In the genomic region with DNA sequence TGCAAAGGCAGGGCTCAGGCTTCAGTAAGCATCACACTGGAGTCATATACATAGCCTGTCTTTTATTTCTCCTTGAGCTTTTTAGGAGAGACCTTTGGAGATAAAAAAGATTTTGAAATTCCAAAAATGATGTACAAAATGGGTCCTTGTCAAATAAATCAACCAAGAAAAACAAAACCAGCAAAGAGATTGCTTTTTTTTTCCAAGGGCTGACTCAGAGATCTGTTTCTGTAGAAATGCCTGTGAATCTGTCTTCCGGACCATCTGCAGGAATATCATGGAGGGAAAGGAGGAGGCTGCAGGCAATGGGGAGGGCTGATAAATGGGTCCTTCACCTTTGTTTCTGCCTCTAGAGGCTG, we compare ENCODE assay signal across 22 cellular contexts.
DNase-seq lines count a peak whose midpoint lies in the region; ATAC-seq and TF ChIP-seq lines count a peak whose summit lies in the region.
"Had no signal": no experiment of that assay in that cellular context is flagged by ENCODE, and none has a peak within 500 bp of the region (broad histone marks: within the 10 kb centered on the region; RNA-seq: fewer than 3 reads in every experiment).

No MANE protein-coding gene starts in this region.

- no peaks in the 10 kb centered on the region for H3K9me3 Mint-ChIP-seq in mesothelial cell of epicardium
- H3K9me3 Mint-ChIP-seq in stimulated activated effector memory CD8-positive, alpha-beta T cell treated with anti-CD3 and anti-CD28 coated beads, Interleukin-12 subunit alpha, Interleukin-12 subunit beta, amount 100 ng/mL, for 72 hours, result no peaks in the 10 kb centered on the region
- H3K9me3 Mint-ChIP-seq in naive thymus-derived CD4-positive, alpha-beta T cell, result peaks cover 0 to 4% (median 0%) of the 10 kb centered on the region in 11 donors
- H3K9me3 Mint-ChIP-seq: brain had no signal

- H3K4me3 Mint-ChIP-seq in mesothelial cell of epicardium, result no peak overlapping the region
- H3K4me3 Mint-ChIP-seq in stimulated activated effector memory CD8-positive, alpha-beta T cell treated with anti-CD3 and anti-CD28 coated beads, Interleukin-12 subunit alpha, Interleukin-12 subunit beta, amount 100 ng/mL, for 72 hours, result no peak overlapping the region
- H3K4me3 Mint-ChIP-seq in naive thymus-derived CD4-positive, alpha-beta T cell, result no peak overlapping the region
- H3K4me3 Mint-ChIP-seq: activated naive CD8-positive, alpha-beta T cell; brain had no signal

- no peaks in the 10 kb centered on the region for H3K36me3 Mint-ChIP-seq in mesothelial cell of epicardium
- no peaks in the 10 kb centered on the region for H3K36me3 Mint-ChIP-seq in stimulated activated effector memory CD8-positive, alpha-beta T cell treated with anti-CD3 and anti-CD28 coated beads, Interleukin-12 subunit alpha, Interleukin-12 subunit beta, amount 100 ng/mL, for 72 hours
- no peaks in the 10 kb centered on the region for H3K36me3 Mint-ChIP-seq in naive thymus-derived CD4-positive, alpha-beta T cell
- H3K36me3 Mint-ChIP-seq: activated naive CD8-positive, alpha-beta T cell; brain had no signal

- peak overlapping the region; percentile 72 for H3K27ac Mint-ChIP-seq in mesothelial cell of epicardium
- no peak overlapping the region for H3K27ac Mint-ChIP-seq in stimulated activated effector memory CD8-positive, alpha-beta T cell treated with anti-CD3 and anti-CD28 coated beads, Interleukin-12 subunit alpha, Interleukin-12 subunit beta, amount 100 ng/mL, for 72 hours
- no peak overlapping the region for H3K27ac Mint-ChIP-seq in naive thymus-derived CD4-positive, alpha-beta T cell
- H3K27ac Mint-ChIP-seq: activated naive CD8-positive, alpha-beta T cell; brain had no signal

- no peak overlapping the region for H3K4me3 ChIP-seq in naive thymus-derived CD4-positive, alpha-beta T cell (ENCODE audit: low read length)
- H3K4me3 ChIP-seq: BLaER1 treated with 17β-estradiol and CSF1 and Interleukin-3, amounts not matched to agents 10 nM and 100 nM; MG63; pancreas; sigmoid colon; thyroid gland had no signal

- H3K27me3 Mint-ChIP-seq in mesothelial cell of epicardium (ENCODE audit: low read depth), result peaks cover 2% of the 10 kb centered on the region
- peaks cover 0 to 21% (median 3%) of the 10 kb centered on the region in 5 donors for H3K27me3 Mint-ChIP-seq in naive thymus-derived CD4-positive, alpha-beta T cell
- H3K27me3 Mint-ChIP-seq: activated naive CD8-positive, alpha-beta T cell; brain had no signal

- peak; percentile 37 for DNase-seq in EH (ENCODE audit: low read depth)
- DNase-seq in amniotic epithelial cell (ENCODE audit: low read depth), result peak; percentile 49
- DNase-seq in mesothelial cell of epicardium (ENCODE audit: low spot score in 2 of 2, unreplicated experiment in 2 of 2), result no peak
- DNase-seq in NCI-H345 treated with DMSO at 0.1 percent for 48 hours (lab: John Stamatoyannopoulos, UW; ENCODE audit: unreplicated experiment), result no peak
- DNase-seq in stimulated activated effector memory CD8-positive, alpha-beta T cell treated with anti-CD3 and anti-CD28 coated beads, Interleukin-12 subunit alpha, Interleukin-12 subunit beta, amount 100 ng/mL, for 72 hours (ENCODE audit: low spot score in 2 of 2), result no peak
- no peak for DNase-seq in COLO829 (ENCODE audit: low spot score)
- DNase-seq in naive thymus-derived CD4-positive, alpha-beta T cell, result no peak
- DNase-seq: activated CD8-positive, alpha-beta memory T cell treated with anti-CD3 and anti-CD28 coated beads for 24 hours; foreskin keratinocyte; islet precursor cell; MG63; NCI-H146; NCI-H526; pancreas; RPMI8226; sigmoid colon; T1000 had no signal

- H3K4me1 Mint-ChIP-seq in mesothelial cell of epicardium, result peaks cover 55% of the 10 kb centered on the region
- no peaks in the 10 kb centered on the region for H3K4me1 Mint-ChIP-seq in stimulated activated effector memory CD8-positive, alpha-beta T cell treated with anti-CD3 and anti-CD28 coated beads, Interleukin-12 subunit alpha, Interleukin-12 subunit beta, amount 100 ng/mL, for 72 hours
- H3K4me1 Mint-ChIP-seq in naive thymus-derived CD4-positive, alpha-beta T cell, result no peaks in the 10 kb centered on the region

- no peaks in the 10 kb centered on the region for H3K9me3 ChIP-seq in naive thymus-derived CD4-positive, alpha-beta T cell (ENCODE audit: control insufficient read depth in 2 of 3, low read length in 3 of 3)
- H3K9me3 ChIP-seq: BLaER1 treated with 17β-estradiol and CSF1 and Interleukin-3, amounts not matched to agents 10 nM and 100 nM; MG63; pancreas; sigmoid colon; thyroid gland had no signal

- CTCF ChIA-PET in naive thymus-derived CD4-positive, alpha-beta T cell (lab: Charles Lee), result interaction anchor here (1.5 kb wide), 1 partner anchor 23 kb away, joined by 3 read pairs; no protein-coding TSS in a partner anchor

- no peak for TF ChIP-seq CTCF in mesothelial cell of epicardium (IDR thresholded peaks at IDR 0.05; ENCODE audit: unreplicated experiment)

- POLR2A ChIA-PET in naive thymus-derived CD4-positive, alpha-beta T cell (lab: Charles Lee), result no interaction called here

- no peaks in the 10 kb centered on the region for H3K36me3 ChIP-seq in naive thymus-derived CD4-positive, alpha-beta T cell (ENCODE audit: control insufficient read depth in 2 of 3, insufficient read depth in 3 of 3, low read length in 3 of 3)
- H3K36me3 ChIP-seq: BLaER1 treated with 17β-estradiol and CSF1 and Interleukin-3, amounts not matched to agents 10 nM and 100 nM; MG63; pancreas; sigmoid colon; thyroid gland had no signal

- ATAC-seq in stimulated activated effector memory CD8-positive, alpha-beta T cell treated with anti-CD3 and anti-CD28 coated beads, Interleukin-12 subunit alpha, Interleukin-12 subunit beta, amount 100 ng/mL, for 72 hours, result no peak
- no peak for ATAC-seq in naive thymus-derived CD4-positive, alpha-beta T cell
- ATAC-seq: activated CD4-positive, CD25-positive, alpha-beta regulatory T cell treated with anti-CD3 and anti-CD28 coated beads, Interleukin-2, amount 50 U/mL, for 24 hours; foreskin keratinocyte; pancreas had no signal

- no peaks in the 10 kb centered on the region for H3K27me3 ChIP-seq in naive thymus-derived CD4-positive, alpha-beta T cell (ENCODE audit: control insufficient read depth in 2 of 2, insufficient read depth in 2 of 2, low read length in 2 of 2)
- H3K27me3 ChIP-seq: BLaER1 treated with 17β-estradiol and CSF1 and Interleukin-3, amounts not matched to agents 10 nM and 100 nM; foreskin keratinocyte; MG63; pancreas; sigmoid colon; thyroid gland had no signal

- intact Hi-C loops in naive thymus-derived CD4-positive, alpha-beta T cell (cut with micrococcal nuclease), result no loop called here

- no peak overlapping the region for H3K27ac ChIP-seq in naive thymus-derived CD4-positive, alpha-beta T cell (ENCODE audit: low read depth, low read length)
- H3K27ac ChIP-seq: BLaER1 treated with 17β-estradiol and CSF1 and Interleukin-3, amounts not matched to agents 10 nM and 100 nM; foreskin keratinocyte; pancreas; sigmoid colon; thyroid gland had no signal

- H3K4me1 ChIP-seq in naive thymus-derived CD4-positive, alpha-beta T cell (ENCODE audit: control insufficient read depth in 2 of 2, insufficient read depth in 2 of 2, low read length in 2 of 2), result no peaks in the 10 kb centered on the region
- H3K4me1 ChIP-seq: BLaER1 treated with 17β-estradiol and CSF1 and Interleukin-3, amounts not matched to agents 10 nM and 100 nM; foreskin keratinocyte had no signal

Comparison
In these comparisons a context has a peak if more than half of its experiments do, and no peak if none do; other contexts are left out.
1. DNase-seq: peak in EH (single experiment) and amniotic epithelial cell (single experiment); none in mesothelial cell of epicardium (0 of 2), NCI-H345 treated with DMSO at 0.1 percent for 48 hours (single experiment), stimulated activated effector memory CD8-positive, alpha-beta T cell treated with anti-CD3 and anti-CD28 coated beads, Interleukin-12 subunit alpha, Interleukin-12 subunit beta, amount 100 ng/mL, for 72 hours (0 of 2), COLO829 (single experiment) and naive thymus-derived CD4-positive, alpha-beta T cell (0 of 9).